Comparison of ENCODE assay signal across 8 cellular contexts in the genomic region with DNA sequence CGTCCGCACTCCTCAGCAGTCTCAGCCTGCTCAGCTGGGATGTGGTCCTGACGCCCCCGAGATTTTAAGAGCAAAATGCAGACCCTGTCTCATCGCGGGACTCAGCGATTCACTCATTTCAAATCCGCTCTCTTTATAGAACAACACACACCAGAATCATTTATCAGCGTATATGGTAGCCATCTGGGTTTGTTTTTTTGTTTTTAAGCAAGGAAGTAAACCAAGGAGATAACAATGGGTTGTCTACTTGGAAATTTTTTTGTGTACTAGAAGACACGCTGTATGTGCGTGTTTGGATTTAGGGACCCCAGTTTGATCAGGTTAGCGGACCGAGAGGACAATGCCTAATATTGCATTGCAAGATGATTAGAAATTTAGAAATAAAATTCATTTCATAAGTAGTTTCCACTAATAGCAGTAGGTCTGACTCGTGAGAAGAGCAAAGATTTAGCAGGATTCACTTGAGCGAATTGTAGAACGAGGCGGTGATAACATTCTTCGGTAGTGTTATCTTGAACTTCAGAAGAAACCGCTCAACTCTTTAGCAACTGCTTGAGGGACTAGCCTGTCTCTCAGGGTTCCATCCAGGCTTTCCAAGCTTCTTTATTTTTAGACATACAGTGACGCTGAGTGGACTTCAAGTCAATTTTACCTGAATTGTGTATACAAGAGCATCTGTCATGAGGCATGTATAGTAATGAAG. TPM values are rescaled to one million over a fixed set of nuclear protein-coding genes. Genes with fewer than 3 reads are reported as not detected.
DNase-seq lines count a peak whose midpoint lies in the region; ATAC-seq and TF ChIP-seq lines count a peak whose summit lies in the region.

No MANE protein-coding gene starts in this region.

- H3K27me3 ChIP-seq in WERI-Rb-1 (ENCODE audit: insufficient read depth, low read depth, severe bottlenecking) = no peaks in the 10 kb centered on the region
- no peaks in the 10 kb centered on the region for H3K27me3 ChIP-seq in rectal smooth muscle tissue (ENCODE audit: control insufficient read depth, insufficient read depth, low read length)

- peak; percentile 11 for ATAC-seq in GM21360 (IDR thresholded peaks at IDR 0.05; ENCODE audit: unreplicated experiment)

- H3K4me3 ChIP-seq in WERI-Rb-1 (ENCODE audit: low read depth, low read length) (peak overlapping the region; percentile 89), rectal smooth muscle tissue (ENCODE audit: low read length) (peak overlapping the region; percentile 99)

- H3K27ac ChIP-seq in WERI-Rb-1 (peak overlapping the region; percentile 100), rectal smooth muscle tissue (ENCODE audit: low read depth, low read length) (peak overlapping the region; percentile 100)

- H3K36me3 ChIP-seq in WERI-Rb-1 (peaks cover 14% of the 10 kb centered on the region), rectal smooth muscle tissue (ENCODE audit: control insufficient read depth, insufficient read depth, low read length) (peaks cover 3% of the 10 kb centered on the region)

- peaks cover 19% of the 10 kb centered on the region for H3K4me1 ChIP-seq in rectal smooth muscle tissue (ENCODE audit: control insufficient read depth, insufficient read depth, low read length)

- H3K9me3 ChIP-seq in WERI-Rb-1 (ENCODE audit: severe bottlenecking) = no peaks in the 10 kb centered on the region

- DNase-seq in G401 (ENCODE audit: low spot score) (peak; percentile 40), HT1080 (ENCODE audit: low read depth) (peak; percentile 38), WERI-Rb-1 (no peak), foreskin melanocyte (peak; percentile 31), amygdala (lab: John Stamatoyannopoulos, UW) (no peak), NCI-H774 (lab: John Stamatoyannopoulos, UW) (no peak)

- TF ChIP-seq CTCF in WERI-Rb-1 (IDR thresholded peaks at IDR 0.05; ENCODE audit: low read depth, low read length) = no peak

- in situ Hi-C loops in G401 (cut with HindIII; ENCODE audit: low sequenced_read_pairs) = no loop called here

- H3K9ac ChIP-seq in rectal smooth muscle tissue (ENCODE audit: low read length) = peak overlapping the region; percentile 92

RNA-seq across cellular contexts. Expression of gene GABPA, which starts 1.3 kb away (rescaled TPM):
- total RNA-seq in G401 (2014; rRNA removed; shearing (Covaris generic)) = 12.4 and 19.9 TPM in 2 replicates
- total RNA-seq in HT1080 (2014; rRNA removed; shearing (Covaris generic)) = 19.6 and 19.7 TPM in 2 replicates
- polyA plus RNA-seq in HT1080 (2015; cell fraction: cytosol; rRNA removed) = 18.4 and 24.4 TPM in 2 replicates
- 34.1 and 40.1 TPM in 2 replicates for polyA plus RNA-seq in HT1080 (2015; cell fraction: nucleus; rRNA removed)

RNA-seq across cellular contexts. Expression of gene ATP5PF, which starts 1.3 kb away (rescaled TPM):
- 78.2 and 86.1 TPM in 2 replicates for total RNA-seq in G401 (2014; rRNA removed; shearing (Covaris generic))
- 115 and 167 TPM in 2 replicates for total RNA-seq in HT1080 (2014; rRNA removed; shearing (Covaris generic))
- polyA plus RNA-seq in HT1080 (2015; cell fraction: cytosol; rRNA removed) = 444 and 447 TPM in 2 replicates
- 108 and 112 TPM in 2 replicates for polyA plus RNA-seq in HT1080 (2015; cell fraction: nucleus; rRNA removed)

Comparison
In these comparisons a context has a peak if more than half of its experiments do, and no peak if none do; other contexts are left out.
1. DNase-seq: peak in G401 (single experiment), HT1080 (single experiment) and foreskin melanocyte (single experiment); none in WERI-Rb-1 (single experiment), amygdala (0 of 56) and NCI-H774 (single experiment).